In genomic region chrX:74922922-74923321, GRCh38 we compare ENCODE assay signal across 11 cellular contexts. TPM values are rescaled to one million over a fixed set of nuclear protein-coding genes. Genes with fewer than 3 reads are reported as not detected.
A peak's percentile ranks its signal among the peaks of the same experiment; 100 is the strongest.
DNase-seq lines count a peak whose midpoint lies in the region; ATAC-seq, FAIRE-seq and TF ChIP-seq lines count a peak whose summit lies in the region.
"Had no signal": no experiment of that assay in that cellular context is flagged by ENCODE, and none has a peak within 500 bp of the region (broad histone marks: within the 10 kb centered on the region; RNA-seq: fewer than 3 reads in every experiment).

No MANE protein-coding gene starts in this region.

- intact Hi-C loops in OCI-LY7 (cut with micrococcal nuclease; ENCODE audit: unreplicated experiment): no loop called here

- peak; percentile 98 for FAIRE-seq in GM18507 (lab: Jason Lieb, UNC)

- no peak for DNase-seq in GM18507 (ENCODE audit: extremely low spot score, insufficient read length, low read depth)
- peak; percentile 9 for DNase-seq in OCI-LY7 (ENCODE audit: low spot score)
- DNase-seq in HuH-7.5 (ENCODE audit: low spot score): no peak
- no peak for DNase-seq in NCI-H1105 (lab: John Stamatoyannopoulos, UW)
- no peak for DNase-seq in NCI-H82 (lab: John Stamatoyannopoulos, UW)
- DNase-seq in globus pallidus (ENCODE audit: low spot score): no peak
- DNase-seq: activated effector memory CD4-positive, alpha-beta T cell treated with anti-CD3 and anti-CD28 coated beads, Interleukin-2, amount 50 U/mL, for 16 hours; H7 had no signal

- H3K4me2 ChIP-seq in OCI-LY7 (ENCODE audit: low read length): no peak overlapping the region

- H3K27ac ChIP-seq in OCI-LY7 (ENCODE audit: low read depth, low read length, poor library complexity, severe bottlenecking): no peak overlapping the region

- no peaks in the 10 kb centered on the region for H3K36me3 ChIP-seq in OCI-LY7 (ENCODE audit: insufficient read depth, low read length)

- H4K20me1 ChIP-seq in OCI-LY7 (ENCODE audit: insufficient read depth, low read length): no peaks in the 10 kb centered on the region

- POLR2A ChIA-PET in OCI-LY7 (lab: Charles Lee): no interaction called here

- no peak for TF ChIP-seq CTCF in OCI-LY7 (conservative IDR thresholded peaks at IDR 0.05; ENCODE audit: low read length)

- H3K4me1 ChIP-seq in OCI-LY7 (ENCODE audit: insufficient read depth, low read length, poor library complexity, severe bottlenecking): no peaks in the 10 kb centered on the region

- no TSS peak for BruUV-seq in OCI-LY7 (replicated peaks; lab: Mats Ljungman, UMichigan)

- no peak overlapping the region for H3K4me3 ChIP-seq in OCI-LY7 (ENCODE audit: low read depth, low read length, poor library complexity, severe bottlenecking)

- no peaks in the 10 kb centered on the region for H3K9me2 ChIP-seq in OCI-LY7 (ENCODE audit: insufficient read depth, low read length)

- ATAC-seq in GM21423 (IDR thresholded peaks at IDR 0.05; ENCODE audit: unreplicated experiment) (peak; percentile 76), HG03108 (IDR thresholded peaks at IDR 0.05; ENCODE audit: unreplicated experiment) (peak; percentile 80)
- ATAC-seq: sciatic nerve had no signal

- no peak overlapping the region for H2AFZ ChIP-seq in OCI-LY7 (ENCODE audit: low read length)

- H3K9me3 ChIP-seq in OCI-LY7 (ENCODE audit: low read length): no peaks in the 10 kb centered on the region

- no peaks in the 10 kb centered on the region for H3K79me2 ChIP-seq in OCI-LY7 (ENCODE audit: insufficient read depth, low read depth, low read length)

- CTCF ChIA-PET in OCI-LY7 (lab: Charles Lee; ENCODE audit: unreplicated experiment): no interaction called here

RNA-seq across cellular contexts. Expression of gene NEXMIF, which starts 2.3 kb away (rescaled TPM):
- total RNA-seq in OCI-LY7 (2014; rRNA removed; shearing (Covaris generic)): not detected in 2 replicates
- not detected in 2 replicates for total RNA-seq in OCI-LY7 (2022)
